ENCODE assay signal across 8 cellular contexts in the genomic region with DNA sequence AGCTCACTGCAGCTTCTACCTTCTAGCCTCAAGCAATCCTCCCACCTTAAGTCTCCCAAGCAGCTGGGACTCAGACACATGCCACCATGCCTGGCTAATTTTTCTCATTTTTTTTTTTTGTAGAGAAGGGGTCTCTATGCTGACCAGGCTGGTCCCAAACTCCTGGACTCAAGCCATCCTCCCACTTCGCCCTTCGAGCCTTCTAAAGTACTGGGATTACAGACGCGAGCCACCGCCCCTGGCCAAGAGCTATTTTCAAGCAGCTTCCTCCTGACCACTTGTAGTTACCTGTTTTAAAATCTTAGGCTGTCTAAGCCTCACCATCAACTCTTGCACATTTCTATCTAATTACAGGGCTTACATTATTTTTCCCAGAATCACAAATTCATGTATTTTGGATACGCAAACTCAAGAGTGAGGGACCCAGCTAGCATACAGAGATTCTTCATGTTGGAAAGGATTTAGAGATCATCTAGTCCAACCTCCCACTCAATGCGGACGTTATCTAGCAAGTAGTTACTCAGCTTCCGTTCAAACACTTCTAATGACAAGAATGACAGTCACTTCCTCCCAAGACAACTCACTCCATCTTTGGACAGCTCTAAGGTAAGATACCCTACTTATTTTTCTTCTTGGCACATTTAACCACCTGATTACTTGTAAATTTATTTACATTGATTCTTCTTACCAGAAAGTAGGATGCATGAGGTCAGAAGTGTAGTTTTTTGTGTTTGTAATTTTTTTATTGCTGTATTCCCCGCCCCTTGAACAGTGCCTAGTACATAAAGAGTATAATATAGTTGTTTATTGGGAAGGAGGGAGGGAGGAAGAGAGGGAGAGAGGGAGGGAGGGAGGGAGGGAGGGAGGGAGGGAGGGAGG.
A peak's percentile ranks its signal among the peaks of the same experiment; 100 is the strongest.
DNase-seq lines count a peak whose midpoint lies in the region; ATAC-seq and TF ChIP-seq lines count a peak whose summit lies in the region.

No MANE protein-coding gene starts in this region.

- peak overlapping the region; percentile 55 to 57 for H3K27ac ChIP-seq in uterus
- H3K27ac ChIP-seq in MM.1S (ENCODE audit: low read length), result no peak overlapping the region

- H3K4me1 Mint-ChIP-seq in activated CD8-positive, alpha-beta T cell treated with anti-CD3 and anti-CD28 coated beads, Interleukin-2, amount 10 ng/mL, durations not matched to agents 7 days and 5 days (ENCODE audit: low read depth), result peaks cover 44% of the 10 kb centered on the region
- peaks cover 75 to 91% of the 10 kb centered on the region in 2 donors for H3K4me1 Mint-ChIP-seq in immature natural killer cell

- no peak overlapping the region for H2AFZ ChIP-seq in MM.1S (ENCODE audit: low read length)

- H3K27me3 ChIP-seq in uterus, result no peaks in the 10 kb centered on the region
- H3K27me3 ChIP-seq in MM.1S (replicated peaks; ENCODE audit: insufficient read depth, low read length), result no peaks in the 10 kb centered on the region

- H4K20me1 ChIP-seq in MM.1S (ENCODE audit: insufficient read depth, low read length), result no peaks in the 10 kb centered on the region

- no peaks in the 10 kb centered on the region for H3K9me2 ChIP-seq in MM.1S (replicated peaks; ENCODE audit: insufficient read depth, low read length)

- H3K27ac Mint-ChIP-seq in activated CD8-positive, alpha-beta T cell treated with anti-CD3 and anti-CD28 coated beads, Interleukin-2, amount 10 ng/mL, durations not matched to agents 7 days and 5 days, result peak overlapping the region; percentile 93
- H3K27ac Mint-ChIP-seq in immature natural killer cell, result peak overlapping the region; percentile 96 to 100 (median 98)

- no peaks in the 10 kb centered on the region for H3K9me3 Mint-ChIP-seq in activated CD8-positive, alpha-beta T cell treated with anti-CD3 and anti-CD28 coated beads, Interleukin-2, amount 10 ng/mL, durations not matched to agents 7 days and 5 days (ENCODE audit: insufficient read depth)
- H3K9me3 Mint-ChIP-seq in immature natural killer cell, result no peaks in the 10 kb centered on the region

- H3K4me1 ChIP-seq in uterus (peaks cover 7 to 9% of the 10 kb centered on the region in 2 donors), MM.1S (ENCODE audit: low read length) (no peaks in the 10 kb centered on the region)

- no peak overlapping the region for H3K4me2 ChIP-seq in MM.1S (ENCODE audit: low read depth, low read length)

- H3K27me3 Mint-ChIP-seq in activated CD8-positive, alpha-beta T cell treated with anti-CD3 and anti-CD28 coated beads, Interleukin-2, amount 10 ng/mL, durations not matched to agents 7 days and 5 days (ENCODE audit: low read depth), result no peaks in the 10 kb centered on the region
- peaks cover 0 to 8% (median 0%) of the 10 kb centered on the region in 3 donors for H3K27me3 Mint-ChIP-seq in immature natural killer cell (ENCODE audit: low read depth in 3 of 3)

- intact Hi-C loops in uterus (cut with DNase I; ENCODE audit: low total_unique reads), result no loop called here

- POLR2A ChIA-PET in activated CD8-positive, alpha-beta T cell treated with anti-CD3 and anti-CD28 coated beads, Interleukin-2, amount 10 ng/mL, durations not matched to agents 7 days and 5 days (lab: Charles Lee), result interaction anchor here (0.6 to 1.9 kb wide), 5 partner anchors 16 to 138 kb away, joined by 3 to 6 read pairs (median 6); no protein-coding TSS in a partner anchor

- peak in 2 of 3 donors; percentile 8 to 56 for DNase-seq in stimulated activated CD4-positive, alpha-beta T cell treated with anti-CD3 and anti-CD28 coated beads, Interleukin-12 subunit alpha, Interleukin-12 subunit beta, amount 100 ng/mL, for 48 hours (ENCODE audit: low read depth in 2 of 3, low spot score in 1 of 3)
- DNase-seq in stimulated activated CD4-positive, alpha-beta T cell treated with anti-CD3 and anti-CD28 coated beads, Interleukin-4, amount 100 ng/mL, for 1 hour, result no peak
- peak; percentile 52 for DNase-seq in activated CD8-positive, alpha-beta T cell treated with anti-CD3 and anti-CD28 coated beads, Interleukin-2, amount 10 ng/mL, durations not matched to agents 7 days and 5 days
- DNase-seq in immature natural killer cell (peak; percentile 60 to 69 (median 65)), uterus (no peak), glomerular visceral epithelial cell (ENCODE audit: extremely low spot score) (no peak), MM.1S (no peak)

- CTCF ChIA-PET in activated CD8-positive, alpha-beta T cell treated with anti-CD3 and anti-CD28 coated beads, Interleukin-2, amount 10 ng/mL, durations not matched to agents 7 days and 5 days (lab: Charles Lee), result interaction anchor here (1.0 to 13.3 kb wide), 9 partner anchors 9 to 300 kb away, joined by 3 to 735 read pairs (median 6); no protein-coding TSS in a partner anchor

- peak overlapping the region; percentile 62 for H3K4me3 Mint-ChIP-seq in activated CD8-positive, alpha-beta T cell treated with anti-CD3 and anti-CD28 coated beads, Interleukin-2, amount 10 ng/mL, durations not matched to agents 7 days and 5 days
- peak overlapping the region; percentile 83 to 92 (median 86) for H3K4me3 Mint-ChIP-seq in immature natural killer cell

- H3K79me2 ChIP-seq in MM.1S (ENCODE audit: low read length), result no peaks in the 10 kb centered on the region

- H3K4me3 ChIP-seq in uterus, result no peak overlapping the region
- no peak overlapping the region for H3K4me3 ChIP-seq in MM.1S (ENCODE audit: low read length)

- peaks cover 18% of the 10 kb centered on the region for H3K36me3 Mint-ChIP-seq in activated CD8-positive, alpha-beta T cell treated with anti-CD3 and anti-CD28 coated beads, Interleukin-2, amount 10 ng/mL, durations not matched to agents 7 days and 5 days (ENCODE audit: low read depth)
- peaks cover 5 to 21% (median 16%) of the 10 kb centered on the region in 3 donors for H3K36me3 Mint-ChIP-seq in immature natural killer cell

- H3K9me3 ChIP-seq in uterus, result no peaks in the 10 kb centered on the region
- H3K9me3 ChIP-seq in MM.1S (replicated peaks; ENCODE audit: insufficient read depth, low read length), result no peaks in the 10 kb centered on the region

- H3K9ac ChIP-seq in MM.1S (ENCODE audit: low read length), result no peak overlapping the region

- H3K36me3 ChIP-seq in uterus, result no peaks in the 10 kb centered on the region
- H3K36me3 ChIP-seq in MM.1S (replicated peaks; ENCODE audit: insufficient read depth, low read length), result no peaks in the 10 kb centered on the region

- no peak for TF ChIP-seq POLR2A in uterus (IDR thresholded peaks at IDR 0.05)

- TF ChIP-seq CTCF in uterus (IDR thresholded peaks at IDR 0.05), result no peak
- TF ChIP-seq CTCF in MM.1S (IDR thresholded peaks at IDR 0.05; ENCODE audit: low read length), result no peak

- no peaks in the 10 kb centered on the region for H3F3A ChIP-seq in MM.1S (ENCODE audit: insufficient read depth, low read length)

- peak; percentile 80 for ATAC-seq in activated CD8-positive, alpha-beta T cell treated with anti-CD3 and anti-CD28 coated beads, Interleukin-2, amount 10 ng/mL, durations not matched to agents 7 days and 5 days
- no peak for ATAC-seq in HG03432 (IDR thresholded peaks at IDR 0.05; ENCODE audit: unreplicated experiment)

Comparison
In these comparisons a context has a peak if more than half of its experiments do, and no peak if none do; other contexts are left out.
1. DNase-seq: peak in stimulated activated CD4-positive, alpha-beta T cell treated with anti-CD3 and anti-CD28 coated beads, Interleukin-12 subunit alpha, Interleukin-12 subunit beta, amount 100 ng/mL, for 48 hours (2 of 3), activated CD8-positive, alpha-beta T cell treated with anti-CD3 and anti-CD28 coated beads, Interleukin-2, amount 10 ng/mL, durations not matched to agents 7 days and 5 days (single experiment) and immature natural killer cell (3 of 3); none in stimulated activated CD4-positive, alpha-beta T cell treated with anti-CD3 and anti-CD28 coated beads, Interleukin-4, amount 100 ng/mL, for 1 hour (single experiment), uterus (0 of 2), glomerular visceral epithelial cell (single experiment) and MM.1S (single experiment).